Comparison of ENCODE assay signal across 21 cellular contexts in the genomic region with DNA sequence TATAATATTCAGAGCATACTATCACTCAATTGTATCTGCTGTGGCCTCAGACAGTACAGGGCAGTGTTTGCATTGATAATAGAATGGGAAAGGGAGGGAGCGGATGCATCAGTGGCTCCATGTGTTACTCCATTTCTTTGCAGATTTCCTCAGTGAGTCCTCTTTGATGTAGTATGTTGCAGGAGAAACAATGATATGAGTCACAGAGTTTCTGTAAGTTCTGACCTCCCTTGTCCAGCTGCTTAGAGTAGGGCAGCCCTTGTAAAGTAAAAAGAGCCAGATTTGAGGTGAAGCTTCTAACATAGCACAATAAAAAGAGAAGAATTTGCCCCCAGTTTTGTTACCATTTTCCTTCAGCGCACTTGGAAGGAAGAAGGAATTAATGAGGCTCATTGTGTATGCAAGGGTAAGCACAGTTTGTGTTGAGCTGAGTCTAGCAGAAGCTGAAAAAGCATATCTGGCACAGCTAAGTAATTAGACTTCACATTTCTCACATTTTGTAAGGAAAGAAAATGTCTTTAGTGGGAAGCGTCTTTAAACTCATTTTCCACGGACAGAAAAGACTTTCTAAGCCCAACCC.
DNase-seq lines count a peak whose midpoint lies in the region; ATAC-seq and TF ChIP-seq lines count a peak whose summit lies in the region.
"Had no signal": no experiment of that assay in that cellular context is flagged by ENCODE, and none has a peak within 500 bp of the region (broad histone marks: within the 10 kb centered on the region; RNA-seq: fewer than 3 reads in every experiment).

No MANE protein-coding gene starts in this region.

- no peak overlapping the region for H3K4me3 ChIP-seq in astrocyte of the cerebellum (ENCODE audit: low read depth, low read length)
- H3K4me3 ChIP-seq in fibroblast of mammary gland (ENCODE audit: control insufficient read depth, low read depth, low read length) = no peak overlapping the region
- no peak overlapping the region for H3K4me3 ChIP-seq in neural progenitor cell
- no peak overlapping the region for H3K4me3 ChIP-seq in BE2C (ENCODE audit: low read depth, low read length)
- H3K4me3 ChIP-seq in hepatocyte = no peak overlapping the region
- H3K4me3 ChIP-seq: sigmoid colon, thyroid gland had no signal

- H3K27me3 ChIP-seq in neural progenitor cell = no peaks in the 10 kb centered on the region
- H3K27me3 ChIP-seq in BE2C = no peaks in the 10 kb centered on the region
- H3K27me3 ChIP-seq in hepatocyte = no peaks in the 10 kb centered on the region
- H3K27me3 ChIP-seq: sigmoid colon, thyroid gland had no signal

- TF ChIP-seq CTCF in astrocyte of the cerebellum (IDR thresholded peaks at IDR 0.05; ENCODE audit: low read depth, low read length, missing control alignments) (no peak), fibroblast of mammary gland (conservative IDR thresholded peaks at IDR 0.05; ENCODE audit: control insufficient read depth, insufficient read depth, low read depth, low read length) (no peak), neural progenitor cell (IDR thresholded peaks at IDR 0.05) (no peak), BE2C (IDR thresholded peaks at IDR 0.05; ENCODE audit: low read depth, low read length) (no peak), hepatocyte (IDR thresholded peaks at IDR 0.05; ENCODE audit: poor library complexity) (no peak)

- no peak overlapping the region for H3K9ac ChIP-seq in neural progenitor cell
- H3K9ac ChIP-seq: parathyroid adenoma had no signal

- no peak for ATAC-seq in GM21390 (IDR thresholded peaks at IDR 0.05; ENCODE audit: unreplicated experiment)
- ATAC-seq: activated CD4-positive, CD25-positive, alpha-beta regulatory T cell treated with anti-CD3 and anti-CD28 coated beads, Interleukin-2, amount 50 U/mL, for 24 hours; activated CD8-positive, alpha-beta T cell treated with anti-CD3 and anti-CD28 coated beads, Interleukin-2, amount 10 ng/mL, durations not matched to agents 7 days and 5 days; left colon; natural killer cell treated with Interleukin-12 subunit alpha and Interleukin-12 subunit beta and Interleukin-15 and Interleukin-18, amount 100 ng/mL, for 72 hours; stimulated activated memory B cell treated with anti-CD40 and anti-IgM and Interleukin-4, amounts not matched to agents 10 μg/mL and 1 μg/mL and 100 μg/mL, for 72 hours had no signal

- H2AFZ ChIP-seq in neural progenitor cell (replicated peaks) = no peak overlapping the region
- no peak overlapping the region for H2AFZ ChIP-seq in hepatocyte
- H2AFZ ChIP-seq: parathyroid adenoma had no signal

- H3K27ac ChIP-seq in neural progenitor cell (no peak overlapping the region), hepatocyte (no peak overlapping the region)
- H3K27ac ChIP-seq: parathyroid adenoma, sigmoid colon, thyroid gland had no signal

- peak; percentile 11 for DNase-seq in G401 (ENCODE audit: low spot score)
- peak; percentile 20 for DNase-seq in astrocyte of the cerebellum (ENCODE audit: low read depth)
- DNase-seq in fibroblast of mammary gland (ENCODE audit: low read depth) = peak; percentile 11
- DNase-seq in neural progenitor cell (ENCODE audit: low spot score) = no peak
- no peak for DNase-seq in BE2C
- DNase-seq in DMS79 (lab: John Stamatoyannopoulos, UW) = no peak
- no peak for DNase-seq in hepatocyte (ENCODE audit: low spot score)
- DNase-seq: activated CD8-positive, alpha-beta T cell treated with anti-CD3 and anti-CD28 coated beads, Interleukin-2, amount 10 ng/mL, durations not matched to agents 7 days and 5 days; activated naive CD4-positive, alpha-beta T cell treated with anti-CD3 and anti-CD28 coated beads for 36 hours; activated T-cell treated with anti-CD3 and anti-CD28 coated beads, Interleukin-2, amount 50 U/mL, for 24 hours; aorta; CD4-positive, CD25-positive, alpha-beta regulatory T cell; cortex of kidney; left colon; sigmoid colon; thyroid gland had no signal

- peaks cover 12% of the 10 kb centered on the region for H3K4me1 Mint-ChIP-seq in neural progenitor cell
- H3K4me1 Mint-ChIP-seq: stimulated activated memory B cell treated with anti-CD40 and anti-IgM and Interleukin-4, amounts not matched to agents 10 μg/mL and 1 μg/mL and 100 μg/mL, for 72 hours had no signal

- H3K79me2 ChIP-seq in neural progenitor cell (ENCODE audit: low read depth) = no peaks in the 10 kb centered on the region
- no peaks in the 10 kb centered on the region for H3K79me2 ChIP-seq in hepatocyte
- H3K79me2 ChIP-seq: parathyroid adenoma had no signal

- no peaks in the 10 kb centered on the region for H3K9me3 ChIP-seq in neural progenitor cell (ENCODE audit: low read depth)
- no peaks in the 10 kb centered on the region for H3K9me3 ChIP-seq in BE2C
- H3K9me3 ChIP-seq in hepatocyte (ENCODE audit: low read depth) = no peaks in the 10 kb centered on the region
- H3K9me3 ChIP-seq: sigmoid colon, thyroid gland had no signal

- H3K4me3 Mint-ChIP-seq in neural progenitor cell = no peak overlapping the region
- H3K4me3 Mint-ChIP-seq: activated CD8-positive, alpha-beta T cell treated with anti-CD3 and anti-CD28 coated beads, Interleukin-2, amount 10 ng/mL, durations not matched to agents 7 days and 5 days; activated naive CD4-positive, alpha-beta T cell treated with anti-CD3 and anti-CD28 coated beads for 36 hours; activated T-cell treated with anti-CD3 and anti-CD28 coated beads, Interleukin-2, amount 50 U/mL, for 24 hours; CD4-positive, CD25-positive, alpha-beta regulatory T cell; natural killer cell treated with Interleukin-12 subunit alpha and Interleukin-12 subunit beta and Interleukin-15 and Interleukin-18, amount 100 ng/mL, for 72 hours; stimulated activated memory B cell treated with anti-CD40 and anti-IgM and Interleukin-4, amounts not matched to agents 10 μg/mL and 1 μg/mL and 100 μg/mL, for 72 hours had no signal

- WGBS in hepatocyte (ENCODE audit: low lambda C conversion rate, missing lambda C conversion rate) = 90% methylated on average over 4 of the region's 4 CpGs

- H3F3A ChIP-seq in neural progenitor cell (ENCODE audit: low read depth) = no peaks in the 10 kb centered on the region

- H3K4me1 ChIP-seq in neural progenitor cell (no peaks in the 10 kb centered on the region), BE2C (no peaks in the 10 kb centered on the region), hepatocyte (ENCODE audit: insufficient read depth) (no peaks in the 10 kb centered on the region)
- H3K4me1 ChIP-seq: parathyroid adenoma, sigmoid colon, thyroid gland had no signal

- H3K27me3 Mint-ChIP-seq in neural progenitor cell (ENCODE audit: insufficient read depth, low read depth) = no peaks in the 10 kb centered on the region
- H3K27me3 Mint-ChIP-seq: activated T-cell treated with anti-CD3 and anti-CD28 coated beads, Interleukin-2, amount 50 U/mL, for 24 hours; CD4-positive, CD25-positive, alpha-beta regulatory T cell; natural killer cell treated with Interleukin-12 subunit alpha and Interleukin-12 subunit beta and Interleukin-15 and Interleukin-18, amount 100 ng/mL, for 72 hours; stimulated activated memory B cell treated with anti-CD40 and anti-IgM and Interleukin-4, amounts not matched to agents 10 μg/mL and 1 μg/mL and 100 μg/mL, for 72 hours had no signal

- peak overlapping the region; percentile 58 for H3K27ac Mint-ChIP-seq in neural progenitor cell
- H3K27ac Mint-ChIP-seq: activated CD8-positive, alpha-beta T cell treated with anti-CD3 and anti-CD28 coated beads, Interleukin-2, amount 10 ng/mL, durations not matched to agents 7 days and 5 days; activated naive CD4-positive, alpha-beta T cell treated with anti-CD3 and anti-CD28 coated beads for 36 hours; activated T-cell treated with anti-CD3 and anti-CD28 coated beads, Interleukin-2, amount 50 U/mL, for 24 hours; natural killer cell treated with Interleukin-12 subunit alpha and Interleukin-12 subunit beta and Interleukin-15 and Interleukin-18, amount 100 ng/mL, for 72 hours; stimulated activated memory B cell treated with anti-CD40 and anti-IgM and Interleukin-4, amounts not matched to agents 10 μg/mL and 1 μg/mL and 100 μg/mL, for 72 hours had no signal

- H3K36me3 Mint-ChIP-seq in neural progenitor cell = no peaks in the 10 kb centered on the region
- H3K36me3 Mint-ChIP-seq: CD4-positive, CD25-positive, alpha-beta regulatory T cell; natural killer cell treated with Interleukin-12 subunit alpha and Interleukin-12 subunit beta and Interleukin-15 and Interleukin-18, amount 100 ng/mL, for 72 hours; stimulated activated memory B cell treated with anti-CD40 and anti-IgM and Interleukin-4, amounts not matched to agents 10 μg/mL and 1 μg/mL and 100 μg/mL, for 72 hours had no signal

- in situ Hi-C loops in G401 (cut with HindIII; ENCODE audit: low sequenced_read_pairs) (no loop called here), astrocyte of the cerebellum (cut with HindIII; ENCODE audit: low sequenced_read_pairs) (no loop called here)

- no peak overlapping the region for H3K4me2 ChIP-seq in neural progenitor cell
- no peak overlapping the region for H3K4me2 ChIP-seq in hepatocyte

- no peaks in the 10 kb centered on the region for H3K9me2 ChIP-seq in hepatocyte (replicated peaks; ENCODE audit: insufficient read depth)

- H3K36me3 ChIP-seq in neural progenitor cell = no peaks in the 10 kb centered on the region
- no peaks in the 10 kb centered on the region for H3K36me3 ChIP-seq in BE2C
- no peaks in the 10 kb centered on the region for H3K36me3 ChIP-seq in hepatocyte (replicated peaks; ENCODE audit: insufficient read depth, low read depth)
- H3K36me3 ChIP-seq: sigmoid colon, thyroid gland had no signal

- H3K9me3 Mint-ChIP-seq in neural progenitor cell = peaks cover 4% of the 10 kb centered on the region
- H3K9me3 Mint-ChIP-seq: stimulated activated memory B cell treated with anti-CD40 and anti-IgM and Interleukin-4, amounts not matched to agents 10 μg/mL and 1 μg/mL and 100 μg/mL, for 72 hours had no signal

- H4K20me1 ChIP-seq in neural progenitor cell (ENCODE audit: low read depth) = no peaks in the 10 kb centered on the region
- H4K20me1 ChIP-seq in hepatocyte (ENCODE audit: insufficient read depth, poor library complexity, severe bottlenecking) = no peaks in the 10 kb centered on the region

Comparison
In these comparisons a context has a peak if more than half of its experiments do, and no peak if none do; other contexts are left out.
1. DNase-seq: peak in G401 (single experiment), astrocyte of the cerebellum (single experiment) and fibroblast of mammary gland (single experiment); none in neural progenitor cell (single experiment), BE2C (single experiment), DMS79 (single experiment) and hepatocyte (single experiment).